10 cellular contexts compared by ENCODE assay signal in the genomic region with DNA sequence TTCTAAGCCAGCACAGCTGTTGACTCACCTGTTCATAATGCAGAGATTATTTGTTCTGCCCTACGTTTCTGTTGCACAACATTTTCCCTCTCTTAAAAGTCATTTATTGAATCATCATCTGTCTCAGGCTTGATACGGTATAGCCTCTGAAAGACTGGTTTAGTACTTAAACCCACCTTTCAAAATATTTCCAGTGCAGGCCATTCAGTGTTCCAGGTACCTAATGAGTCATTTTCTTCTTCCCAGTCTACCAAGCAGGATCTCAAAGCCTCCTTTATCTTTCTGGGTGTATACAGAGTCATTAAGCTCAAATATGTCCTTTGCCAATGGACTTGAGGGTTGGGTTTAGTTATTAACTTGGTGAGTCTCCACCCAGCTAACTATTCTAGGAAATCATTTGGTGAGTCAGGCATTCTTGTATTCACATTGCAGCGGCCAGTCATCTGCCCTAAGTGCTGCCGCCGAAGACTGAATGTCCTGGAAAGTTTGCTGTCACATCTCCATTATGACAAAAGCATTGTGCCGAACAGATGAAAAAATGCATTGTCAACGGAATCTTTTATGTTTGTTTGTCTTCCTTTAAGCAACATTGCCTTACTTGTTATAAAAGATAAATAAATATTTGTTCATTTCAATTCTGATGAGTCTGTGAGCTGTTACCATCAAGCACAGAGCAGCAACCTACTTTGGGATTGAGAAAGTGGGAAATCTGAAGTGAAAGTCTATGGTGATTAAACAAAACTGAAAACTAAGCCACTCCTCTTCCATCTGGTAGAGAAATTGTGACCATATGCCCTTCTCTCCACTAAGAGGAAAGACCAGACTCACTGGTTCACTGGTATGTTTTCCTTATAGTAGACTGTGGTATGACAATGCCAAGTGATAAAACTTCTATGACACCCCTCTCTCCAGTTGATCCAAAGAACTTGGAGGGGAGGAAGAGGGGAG. TPM values are rescaled to one million over a fixed set of nuclear protein-coding genes. Genes with fewer than 3 reads are reported as not detected.
DNase-seq lines count a peak whose midpoint lies in the region; ATAC-seq, FAIRE-seq and TF ChIP-seq lines count a peak whose summit lies in the region.
"Had no signal": no experiment of that assay in that cellular context is flagged by ENCODE, and none has a peak within 500 bp of the region (broad histone marks: within the 10 kb centered on the region; RNA-seq: fewer than 3 reads in every experiment).

No MANE protein-coding gene starts in this region.

- H3K27ac ChIP-seq in C4-2B: peak overlapping the region; percentile 50; the same call in 1 of the 2 replicates

- H3K9me3 Mint-ChIP-seq in chondrocyte (ENCODE audit: low read depth): no peaks in the 10 kb centered on the region
- no peaks in the 10 kb centered on the region for H3K9me3 Mint-ChIP-seq in glutamatergic neuron (ENCODE audit: unreplicated experiment)
- H3K9me3 Mint-ChIP-seq in WTC11: no peaks in the 10 kb centered on the region
- H3K9me3 Mint-ChIP-seq: activated T-cell treated with anti-CD3 and anti-CD28 coated beads, Interleukin-2, amount 50 U/mL, for 72 hours had no signal

- peak; percentile 12 for DNase-seq in HTR-8/SVneo (ENCODE audit: insufficient read length, low spot score)
- no peak for DNase-seq in chondrocyte (ENCODE audit: low spot score)
- DNase-seq in lung microvascular endothelial cell (ENCODE audit: low read depth in 2 of 2): peak; percentile 44 to 80
- DNase-seq in activated T-cell treated with anti-CD3 and anti-CD28 coated beads, Interleukin-2, amount 50 U/mL, for 1 hour: no peak
- DNase-seq in activated gamma-delta T cell treated with Interleukin-2 at 50 U/mL for 16 hours: no peak
- DNase-seq in glutamatergic neuron: no peak
- DNase-seq in WTC11 (ENCODE audit: low spot score): no peak
- DNase-seq: activated T-cell treated with anti-CD3 and anti-CD28 coated beads, Interleukin-2, amount 50 U/mL, for 72 hours; NCI-H510A had no signal

- POLR2A ChIA-PET in WTC11 (lab: Charles Lee): no interaction called here

- H3K36me3 Mint-ChIP-seq in chondrocyte (ENCODE audit: low read depth) (no peaks in the 10 kb centered on the region), glutamatergic neuron (ENCODE audit: unreplicated experiment) (no peaks in the 10 kb centered on the region), WTC11 (no peaks in the 10 kb centered on the region)

- H3K4me1 Mint-ChIP-seq in chondrocyte (ENCODE audit: low read depth) (peaks cover 10% of the 10 kb centered on the region), glutamatergic neuron (ENCODE audit: low read depth, unreplicated experiment) (no peaks in the 10 kb centered on the region), WTC11 (peaks cover 15% of the 10 kb centered on the region)

- FAIRE-seq in HTR-8/SVneo (lab: Jason Lieb, UNC): no peak

- H3K27ac Mint-ChIP-seq in chondrocyte (ENCODE audit: unreplicated experiment) (peak overlapping the region; percentile 64), glutamatergic neuron (ENCODE audit: unreplicated experiment) (no peak overlapping the region), WTC11 (no peak overlapping the region)
- H3K27ac Mint-ChIP-seq: activated T-cell treated with anti-CD3 and anti-CD28 coated beads, Interleukin-2, amount 50 U/mL, for 72 hours had no signal

- peaks cover 23% of the 10 kb centered on the region for H3K27me3 Mint-ChIP-seq in chondrocyte (ENCODE audit: low read depth)
- peaks cover 3% of the 10 kb centered on the region for H3K27me3 Mint-ChIP-seq in glutamatergic neuron (ENCODE audit: unreplicated experiment)
- H3K27me3 Mint-ChIP-seq in WTC11 (ENCODE audit: low read depth): peaks cover 4% of the 10 kb centered on the region; the same call in 1 of the 2 replicates

- no peak for TF ChIP-seq CTCF in C4-2B (conservative IDR thresholded peaks at IDR 0.05)
- TF ChIP-seq CTCF in chondrocyte (IDR thresholded peaks at IDR 0.05): no peak
- no peak for TF ChIP-seq CTCF in glutamatergic neuron (IDR thresholded peaks at IDR 0.05; ENCODE audit: partially characterized antibody, unreplicated experiment)
- no peak for TF ChIP-seq CTCF in WTC11 (IDR thresholded peaks at IDR 0.05)

- no peak overlapping the region for H3K4me3 Mint-ChIP-seq in chondrocyte (ENCODE audit: unreplicated experiment)
- no peak overlapping the region for H3K4me3 Mint-ChIP-seq in glutamatergic neuron (ENCODE audit: unreplicated experiment)
- H3K4me3 Mint-ChIP-seq in WTC11: no peak overlapping the region
- H3K4me3 Mint-ChIP-seq: activated T-cell treated with anti-CD3 and anti-CD28 coated beads, Interleukin-2, amount 50 U/mL, for 72 hours had no signal

- ATAC-seq in WTC11: no peak

- CTCF ChIA-PET in WTC11 (lab: Charles Lee): no interaction called here

TF ChIP-seq in WTC11, 78 proteins besides CTCF, POLR2A, EP300 and RAD21:
- TF ChIP-seq ATF1 (CRISPR knock-in tag; IDR thresholded peaks at IDR 0.05): no peak
- TF ChIP-seq ZNF396 (CRISPR knock-in tag; IDR thresholded peaks at IDR 0.05; ENCODE audit: borderline replicate concordance): no peak
- TF ChIP-seq SMAD4 (CRISPR knock-in tag; IDR thresholded peaks at IDR 0.05): no peak
- TF ChIP-seq ELF4 (CRISPR knock-in tag; IDR thresholded peaks at IDR 0.05; ENCODE audit: low read depth): no peak
- TF ChIP-seq TEAD4 (CRISPR knock-in tag; IDR thresholded peaks at IDR 0.05): no peak
- TF ChIP-seq, protein P1, sequence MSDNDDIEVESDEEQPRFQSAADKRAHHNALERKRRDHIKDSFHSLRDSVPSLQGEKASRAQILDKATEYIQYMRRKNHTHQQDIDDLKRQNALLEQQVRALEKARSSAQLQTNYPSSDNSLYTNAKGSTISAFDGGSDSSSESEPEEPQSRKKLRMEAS (CRISPR knock-in tag; IDR thresholded peaks at IDR 0.05): no peak
TF ChIP-seq in WTC11: peak in this region for 0.

RNA-seq across cellular contexts. Expression of a gene that starts 14.3 kb away (rescaled TPM):
- total RNA-seq in chondrocyte (8.8 to 11.9 TPM (median 10.6 TPM) in 3 replicates), lung microvascular endothelial cell (9.1 and 9.2 TPM in 2 replicates), glutamatergic neuron (ENCODE audit: unreplicated experiment) (22.3 TPM), WTC11 (2021) (31.7 to 34.1 TPM (median 32.9 TPM) in 3 replicates)

Comparison
In these comparisons a context has a peak if more than half of its experiments do, and no peak if none do; other contexts are left out.
1. DNase-seq: peak in HTR-8/SVneo (single experiment) and lung microvascular endothelial cell (2 of 2); none in chondrocyte (single experiment), activated T-cell treated with anti-CD3 and anti-CD28 coated beads, Interleukin-2, amount 50 U/mL, for 1 hour (single experiment), activated gamma-delta T cell treated with Interleukin-2 at 50 U/mL for 16 hours (single experiment), glutamatergic neuron (single experiment) and WTC11 (single experiment).